19 cellular contexts compared by ENCODE assay signal in genomic region chr19:50562329-50562728, GRCh38. TPM values are rescaled to one million over a fixed set of nuclear protein-coding genes. Genes with fewer than 3 reads are reported as not detected.
DNase-seq lines count a peak whose midpoint lies in the region; ATAC-seq and TF ChIP-seq lines count a peak whose summit lies in the region.
"Had no signal": no experiment of that assay in that cellular context is flagged by ENCODE, and none has a peak within 500 bp of the region (broad histone marks: within the 10 kb centered on the region; RNA-seq: fewer than 3 reads in every experiment).

No MANE protein-coding gene starts in this region.

- H2BK120ac ChIP-seq in neuronal stem cell (ENCODE audit: low read depth, low read length): no peak overlapping the region

- TF ChIP-seq CTCF in HEK293 (tag by site-specific recombination; IDR thresholded peaks at IDR 0.05): no peak
- no peak for TF ChIP-seq CTCF in endodermal cell (conservative IDR thresholded peaks at IDR 0.05)
- no peak for TF ChIP-seq CTCF in body of pancreas (IDR thresholded peaks at IDR 0.05)

- H3K27me3 ChIP-seq in endodermal cell (ENCODE audit: control insufficient read depth, insufficient read depth, low read length, poor library complexity, severe bottlenecking) (peaks cover 28% of the 10 kb centered on the region), neuronal stem cell (ENCODE audit: control insufficient read depth in 3 of 3, insufficient read depth in 3 of 3, low read depth in 1 of 3, low read length in 3 of 3) (no peaks in the 10 kb centered on the region), body of pancreas (peaks cover 0 to 25% of the 10 kb centered on the region in 2 donors)

- no peak overlapping the region for H3K27ac Mint-ChIP-seq in endodermal cell
- no peak overlapping the region for H3K27ac Mint-ChIP-seq in stimulated activated effector memory CD8-positive, alpha-beta T cell treated with anti-CD3 and anti-CD28 coated beads, Interleukin-12 subunit alpha, Interleukin-12 subunit beta, amount 100 ng/mL, for 72 hours
- H3K27ac Mint-ChIP-seq: CD4-positive, CD25-positive, alpha-beta regulatory T cell; CD8-positive, alpha-beta memory T cell had no signal

- H3K36me3 ChIP-seq in HEK293 (ENCODE audit: control insufficient read depth in 2 of 2, insufficient read depth in 1 of 2, low read length in 2 of 2) (no peaks in the 10 kb centered on the region; a peak in 1 of 3 replicates), endodermal cell (ENCODE audit: control insufficient read depth, insufficient read depth, low read length) (no peaks in the 10 kb centered on the region), neuronal stem cell (replicated peaks in 1 of 2; ENCODE audit: control insufficient read depth in 2 of 2, insufficient read depth in 2 of 2, low read length in 2 of 2) (peaks cover 11 to 57% of the 10 kb centered on the region in 2 donors), body of pancreas (replicated peaks in 1 of 2; ENCODE audit: insufficient read depth in 1 of 2, low read depth in 2 of 2) (no peaks in the 10 kb centered on the region)
- H3K36me3 ChIP-seq: BE2C, HAP-1 had no signal

- no peak overlapping the region for H3K14ac ChIP-seq in neuronal stem cell (ENCODE audit: low read length)

- H3K4me3 Mint-ChIP-seq in endodermal cell: no peak overlapping the region
- no peak overlapping the region for H3K4me3 Mint-ChIP-seq in stimulated activated effector memory CD8-positive, alpha-beta T cell treated with anti-CD3 and anti-CD28 coated beads, Interleukin-12 subunit alpha, Interleukin-12 subunit beta, amount 100 ng/mL, for 72 hours
- H3K4me3 Mint-ChIP-seq: CD4-positive, CD25-positive, alpha-beta regulatory T cell; CD8-positive, alpha-beta memory T cell had no signal

- POLR2A ChIA-PET in HEK293 (lab: Yijun Ruan, JAX): no interaction called here

- no peak overlapping the region for H3K18ac ChIP-seq in neuronal stem cell (ENCODE audit: low read length)

- H3K4me3 ChIP-seq in HEK293 (ENCODE audit: low read depth, low read length): no peak overlapping the region
- H3K4me3 ChIP-seq in endodermal cell (ENCODE audit: low read length): no peak overlapping the region
- no peak overlapping the region for H3K4me3 ChIP-seq in neuronal stem cell (ENCODE audit: low read length in 2 of 2)
- no peak overlapping the region for H3K4me3 ChIP-seq in body of pancreas
- H3K4me3 ChIP-seq: HAP-1 had no signal

- ATAC-seq in body of pancreas (no peak), left colon (no peak), GM21825 (IDR thresholded peaks at IDR 0.05; ENCODE audit: unreplicated experiment) (no peak)
- ATAC-seq in stimulated activated effector memory CD8-positive, alpha-beta T cell treated with anti-CD3 and anti-CD28 coated beads, Interleukin-12 subunit alpha, Interleukin-12 subunit beta, amount 100 ng/mL, for 72 hours: no peak

- no peak overlapping the region for H3K9ac ChIP-seq in endodermal cell (ENCODE audit: extremely low read depth, low read length, poor library complexity, severe bottlenecking)
- H3K9ac ChIP-seq in neuronal stem cell (ENCODE audit: low read depth, low read length, poor library complexity): no peak overlapping the region

- DNase-seq in endodermal cell (peak; percentile 55), neuronal stem cell (ENCODE audit: low spot score) (no peak), body of pancreas (no peak), left colon (no peak)
- DNase-seq in stimulated activated effector memory CD8-positive, alpha-beta T cell treated with anti-CD3 and anti-CD28 coated beads, Interleukin-12 subunit alpha, Interleukin-12 subunit beta, amount 100 ng/mL, for 72 hours (ENCODE audit: low spot score in 2 of 2): no peak
- DNase-seq: ACHN; BE2C; Caco-2; CD4-positive, CD25-positive, alpha-beta regulatory T cell; DMS153; DMS79; GF-D8; GOT3 had no signal

- H2AFZ ChIP-seq in neuronal stem cell (ENCODE audit: low read length): no peak overlapping the region

- H3K23ac ChIP-seq in neuronal stem cell (ENCODE audit: low read depth, low read length, poor library complexity): no peak overlapping the region

- H2BK12ac ChIP-seq in neuronal stem cell (ENCODE audit: low read length): no peak overlapping the region

- H2BK15ac ChIP-seq in neuronal stem cell (ENCODE audit: low read length): no peak overlapping the region

- no peak overlapping the region for H3K4me2 ChIP-seq in neuronal stem cell (ENCODE audit: insufficient read depth, low read length, poor library complexity, severe bottlenecking)

- H3K79me1 ChIP-seq in neuronal stem cell (ENCODE audit: low read depth, low read length): peaks cover 20% of the 10 kb centered on the region

- CTCF ChIA-PET in HEK293 (lab: Yijun Ruan, JAX): interaction anchor here (1.2 to 12.9 kb wide), 2 partner anchors 21 to 25 kb away, joined by 3 to 210 read pairs; no protein-coding TSS in a partner anchor

- intact Hi-C loops in body of pancreas (cut with DNase I) (no loop called here), left colon (cut with DNase I, micrococcal nuclease) (no loop called here)

- H3K4ac ChIP-seq in neuronal stem cell (ENCODE audit: low read length): no peak overlapping the region

- H3K9me3 ChIP-seq in HEK293 (ENCODE audit: control insufficient read depth, insufficient read depth, low read depth, low read length): no peaks in the 10 kb centered on the region
- no peaks in the 10 kb centered on the region for H3K9me3 ChIP-seq in endodermal cell (ENCODE audit: control insufficient read depth, low read length)
- H3K9me3 ChIP-seq in neuronal stem cell (replicated peaks in 1 of 2; ENCODE audit: control insufficient read depth in 2 of 2, insufficient read depth in 1 of 2, low read depth in 1 of 2, low read length in 2 of 2): no peaks in the 10 kb centered on the region
- no peaks in the 10 kb centered on the region for H3K9me3 ChIP-seq in body of pancreas
- H3K9me3 ChIP-seq: BE2C, Caco-2, HAP-1 had no signal

- H3K4me1 ChIP-seq in HEK293 (ENCODE audit: control insufficient read depth, insufficient read depth, low read length) (no peaks in the 10 kb centered on the region), endodermal cell (ENCODE audit: control insufficient read depth, insufficient read depth, low read length) (no peaks in the 10 kb centered on the region), neuronal stem cell (ENCODE audit: control insufficient read depth in 2 of 2, insufficient read depth in 1 of 2, low read depth in 1 of 2, low read length in 2 of 2) (peaks cover 36 to 41% of the 10 kb centered on the region in 2 donors), body of pancreas (no peaks in the 10 kb centered on the region)
- H3K4me1 ChIP-seq: BE2C, HAP-1 had no signal

- H3K27me3 Mint-ChIP-seq in endodermal cell (ENCODE audit: insufficient read depth): peaks cover 92% of the 10 kb centered on the region

- no peak overlapping the region for H2BK5ac ChIP-seq in neuronal stem cell (ENCODE audit: low read length)

- TF ChIP-seq POLR2A in body of pancreas (IDR thresholded peaks at IDR 0.05): no peak

- no peak overlapping the region for H4K8ac ChIP-seq in neuronal stem cell (ENCODE audit: low read depth, low read length)

- H4K91ac ChIP-seq in neuronal stem cell (ENCODE audit: low read depth, low read length, poor library complexity): no peak overlapping the region

- H3K36me3 Mint-ChIP-seq in endodermal cell (ENCODE audit: low read depth): no peaks in the 10 kb centered on the region
- no peaks in the 10 kb centered on the region for H3K36me3 Mint-ChIP-seq in stimulated activated effector memory CD8-positive, alpha-beta T cell treated with anti-CD3 and anti-CD28 coated beads, Interleukin-12 subunit alpha, Interleukin-12 subunit beta, amount 100 ng/mL, for 72 hours
- H3K36me3 Mint-ChIP-seq: CD4-positive, CD25-positive, alpha-beta regulatory T cell; CD8-positive, alpha-beta memory T cell had no signal

- no peak overlapping the region for H2AK5ac ChIP-seq in neuronal stem cell (ENCODE audit: low read depth, low read length)

- no peak overlapping the region for H3K27ac ChIP-seq in HEK293 (ENCODE audit: extremely low read depth, low read depth, low read length)
- H3K27ac ChIP-seq in endodermal cell (ENCODE audit: low read depth, low read length): no peak overlapping the region
- peak overlapping the region; percentile 3 for H3K27ac ChIP-seq in neuronal stem cell (replicated peaks; ENCODE audit: low read length)
- H3K27ac ChIP-seq in body of pancreas: no peak overlapping the region

- H3K4me1 Mint-ChIP-seq in endodermal cell: peaks cover 4% of the 10 kb centered on the region
- peaks cover 21% of the 10 kb centered on the region for H3K4me1 Mint-ChIP-seq in stimulated activated effector memory CD8-positive, alpha-beta T cell treated with anti-CD3 and anti-CD28 coated beads, Interleukin-12 subunit alpha, Interleukin-12 subunit beta, amount 100 ng/mL, for 72 hours

- WGBS in endodermal cell (ENCODE audit: insufficient coverage in 1 of 2, insufficient read length in 1 of 2), 2 experiments: 74 to 83% methylated on average over 1 to 4 of the region's 4 CpGs
- WGBS in neuronal stem cell (ENCODE audit: extremely low coverage in 2 of 2, insufficient read length in 2 of 2, insufficient replicate concordance in 1 of 2), 2 donors: no CpG with 5 or more reads among the region's 4 CpGs
- WGBS in body of pancreas, 2 donors: 23% methylated on average over 4 of the region's 4 CpGs; no CpG with 5 or more reads in 1 of the 2 donors

- H3K9me3 Mint-ChIP-seq in endodermal cell: no peaks in the 10 kb centered on the region
- H3K9me3 Mint-ChIP-seq in stimulated activated effector memory CD8-positive, alpha-beta T cell treated with anti-CD3 and anti-CD28 coated beads, Interleukin-12 subunit alpha, Interleukin-12 subunit beta, amount 100 ng/mL, for 72 hours: no peaks in the 10 kb centered on the region
- H3K9me3 Mint-ChIP-seq: CD8-positive, alpha-beta memory T cell had no signal

RNA-seq across cellular contexts. Expression of gene LRRC4B, which starts 5.9 kb away (rescaled TPM):
- 1 to 10 TPM; 2.3 to 7.0 TPM for total RNA-seq in endodermal cell
- 48.9 TPM for polyA plus RNA-seq in endodermal cell (2013, experiment 1 of 2)
- 53.8 TPM for polyA plus RNA-seq in endodermal cell (2013, experiment 2 of 2)
- 78.7 TPM for polyA plus RNA-seq in neuronal stem cell (2013, experiment 1 of 2)
- 78.4 TPM for polyA plus RNA-seq in neuronal stem cell (2013, experiment 2 of 2)
- total RNA-seq in body of pancreas: 10 to 100 TPM in 1 of 2 donors, under 1 TPM in 1; 0.26 to 10.5 TPM
- 1 to 10 TPM in 1 of 2 donors, under 1 TPM in 1; 0.89 to 1.2 TPM for total RNA-seq in left colon
- total RNA-seq: CD4-positive, CD25-positive, alpha-beta regulatory T cell; CD8-positive, alpha-beta memory T cell; HT-29 had no signal
- polyA plus RNA-seq: CD4-positive, CD25-positive, alpha-beta regulatory T cell; CD8-positive, alpha-beta memory T cell had no signal

RNA-seq across cellular contexts. Expression of gene ASPDH, which starts 48.6 kb away (rescaled TPM):
- total RNA-seq in endodermal cell (not detected), body of pancreas (not detected), left colon (not detected)
- not detected for polyA plus RNA-seq in endodermal cell (2013, experiment 1 of 2)
- not detected for polyA plus RNA-seq in endodermal cell (2013, experiment 2 of 2)
- polyA plus RNA-seq in neuronal stem cell (2013, experiment 1 of 2): not detected
- not detected for polyA plus RNA-seq in neuronal stem cell (2013, experiment 2 of 2)
- total RNA-seq: Caco-2; CD4-positive, CD25-positive, alpha-beta regulatory T cell; CD8-positive, alpha-beta memory T cell; Daoy; HT-29 had no signal
- polyA plus RNA-seq: CD4-positive, CD25-positive, alpha-beta regulatory T cell; CD8-positive, alpha-beta memory T cell had no signal

RNA-seq across cellular contexts. Expression of gene JOSD2, which starts 51.3 kb away (rescaled TPM):
- 10 to 100 TPM; 12.1 to 13.7 TPM for total RNA-seq in endodermal cell
- 5.6 TPM for polyA plus RNA-seq in endodermal cell (2013, experiment 1 of 2)
- 4.8 TPM for polyA plus RNA-seq in endodermal cell (2013, experiment 2 of 2)
- 2.7 TPM for polyA plus RNA-seq in neuronal stem cell (2013, experiment 1 of 2)
- polyA plus RNA-seq in neuronal stem cell (2013, experiment 2 of 2): 2.8 TPM
- total RNA-seq in body of pancreas: 1 to 10 TPM; 5.6 to 7.5 TPM
- total RNA-seq in left colon: 10 to 100 TPM; 32.7 to 35.6 TPM
